In genomic region chr1:50419192-50419906, GRCh38 we compare ENCODE assay signal across 9 cellular contexts. TPM values are rescaled to one million over a fixed set of nuclear protein-coding genes. Genes with fewer than 3 reads are reported as not detected.
DNase-seq lines count a peak whose midpoint lies in the region; ATAC-seq and TF ChIP-seq lines count a peak whose summit lies in the region.
"Had no signal": no experiment of that assay in that cellular context is flagged by ENCODE, and none has a peak within 500 bp of the region (broad histone marks: within the 10 kb centered on the region; RNA-seq: fewer than 3 reads in every experiment).

No MANE protein-coding gene starts in this region.

- intact Hi-C loops in activated CD4-positive, alpha-beta memory T cell treated with anti-CD3 and anti-CD28 coated beads for 36 hours (cut with micrococcal nuclease), result no loop called here

- no peak overlapping the region for H3K4me3 Mint-ChIP-seq in activated CD8-positive, alpha-beta memory T cell treated with anti-CD3 and anti-CD28 coated beads, Interleukin-2, amount 10 ng/mL, durations not matched to agents 7 days and 5 days
- H3K4me3 Mint-ChIP-seq in activated CD4-positive, alpha-beta memory T cell treated with anti-CD3 and anti-CD28 coated beads for 36 hours, result no peak overlapping the region
- H3K4me3 Mint-ChIP-seq in stimulated activated naive B cell treated with anti-CD40 and anti-IgM and Interleukin-4, amounts not matched to agents 10 μg/mL and 1 μg/mL and 100 μg/mL, for 72 hours, result peak overlapping the region; percentile 72 to 74

- no peak for ATAC-seq in activated CD8-positive, alpha-beta memory T cell treated with anti-CD3 and anti-CD28 coated beads, Interleukin-2, amount 10 ng/mL, durations not matched to agents 7 days and 5 days
- no peak for ATAC-seq in stimulated activated naive B cell treated with anti-CD40 and anti-IgM and Interleukin-4, amounts not matched to agents 10 μg/mL and 1 μg/mL and 100 μg/mL, for 72 hours (replicated peaks)

- DNase-seq in activated CD8-positive, alpha-beta memory T cell treated with anti-CD3 and anti-CD28 coated beads, Interleukin-2, amount 10 ng/mL, durations not matched to agents 7 days and 5 days, result no peak
- DNase-seq in activated CD8-positive, alpha-beta memory T cell treated with anti-CD3 and anti-CD28 coated beads, Interleukin-2, amount 50 U/mL, for 4 hours, result no peak
- no peak for DNase-seq in activated CD4-positive, alpha-beta memory T cell treated with anti-CD3 and anti-CD28 coated beads for 36 hours
- DNase-seq in kidney epithelial cell (ENCODE audit: low read depth) (no peak), anterior cingulate cortex (lab: John Stamatoyannopoulos, UW) (no peak), DMS 273 (lab: John Stamatoyannopoulos, UW; ENCODE audit: unreplicated experiment) (no peak), NCI-H1048 (lab: John Stamatoyannopoulos, UW) (no peak)
- DNase-seq in stimulated activated naive B cell treated with anti-CD40 and anti-IgM and Interleukin-4, amounts not matched to agents 10 μg/mL and 1 μg/mL and 100 μg/mL, for 72 hours, result no peak
- DNase-seq: activated naive CD4-positive, alpha-beta T cell treated with anti-CD3 and anti-CD28 coated beads for 36 hours had no signal

- H3K36me3 Mint-ChIP-seq in activated CD8-positive, alpha-beta memory T cell treated with anti-CD3 and anti-CD28 coated beads, Interleukin-2, amount 10 ng/mL, durations not matched to agents 7 days and 5 days, result peaks cover 8% of the 10 kb centered on the region
- peaks cover 2% of the 10 kb centered on the region for H3K36me3 Mint-ChIP-seq in activated CD4-positive, alpha-beta memory T cell treated with anti-CD3 and anti-CD28 coated beads for 36 hours
- H3K36me3 Mint-ChIP-seq in stimulated activated naive B cell treated with anti-CD40 and anti-IgM and Interleukin-4, amounts not matched to agents 10 μg/mL and 1 μg/mL and 100 μg/mL, for 72 hours, result peaks cover 10 to 25% of the 10 kb centered on the region in 2 donors

- TF ChIP-seq CTCF in kidney epithelial cell (IDR thresholded peaks at IDR 0.05; ENCODE audit: insufficient read depth, low read length, poor library complexity, severe bottlenecking), result peak; percentile 19

- no peak overlapping the region for H3K4me3 ChIP-seq in kidney epithelial cell (ENCODE audit: low read depth, low read length)

- POLR2A ChIA-PET in activated CD4-positive, alpha-beta memory T cell treated with anti-CD3 and anti-CD28 coated beads for 36 hours (lab: Charles Lee), result no interaction called here

- no peaks in the 10 kb centered on the region for H3K36me3 ChIP-seq in kidney epithelial cell (ENCODE audit: control insufficient read depth, insufficient read depth, low read length)

- CTCF ChIA-PET in activated CD8-positive, alpha-beta memory T cell treated with anti-CD3 and anti-CD28 coated beads, Interleukin-2, amount 10 ng/mL, durations not matched to agents 7 days and 5 days (lab: Charles Lee), result interaction anchor here (0.9 kb wide), 1 partner anchor 86 kb away, joined by 4 read pairs; no protein-coding TSS in a partner anchor
- CTCF ChIA-PET in activated CD4-positive, alpha-beta memory T cell treated with anti-CD3 and anti-CD28 coated beads for 36 hours (lab: Charles Lee), result no interaction called here

- peaks cover 84% of the 10 kb centered on the region for H3K27me3 Mint-ChIP-seq in activated CD8-positive, alpha-beta memory T cell treated with anti-CD3 and anti-CD28 coated beads, Interleukin-2, amount 10 ng/mL, durations not matched to agents 7 days and 5 days
- H3K27me3 Mint-ChIP-seq in activated CD4-positive, alpha-beta memory T cell treated with anti-CD3 and anti-CD28 coated beads for 36 hours, result peaks cover 78% of the 10 kb centered on the region
- peaks cover 81 to 90% of the 10 kb centered on the region in 2 donors for H3K27me3 Mint-ChIP-seq in stimulated activated naive B cell treated with anti-CD40 and anti-IgM and Interleukin-4, amounts not matched to agents 10 μg/mL and 1 μg/mL and 100 μg/mL, for 72 hours

- peaks cover 35% of the 10 kb centered on the region for H3K4me1 Mint-ChIP-seq in activated CD8-positive, alpha-beta memory T cell treated with anti-CD3 and anti-CD28 coated beads, Interleukin-2, amount 10 ng/mL, durations not matched to agents 7 days and 5 days
- peaks cover 49% of the 10 kb centered on the region for H3K4me1 Mint-ChIP-seq in activated CD4-positive, alpha-beta memory T cell treated with anti-CD3 and anti-CD28 coated beads for 36 hours (ENCODE audit: low read depth)
- peaks cover 39 to 74% of the 10 kb centered on the region in 2 donors for H3K4me1 Mint-ChIP-seq in stimulated activated naive B cell treated with anti-CD40 and anti-IgM and Interleukin-4, amounts not matched to agents 10 μg/mL and 1 μg/mL and 100 μg/mL, for 72 hours

- H3K9me3 Mint-ChIP-seq in activated CD8-positive, alpha-beta memory T cell treated with anti-CD3 and anti-CD28 coated beads, Interleukin-2, amount 10 ng/mL, durations not matched to agents 7 days and 5 days (ENCODE audit: low read depth), result no peaks in the 10 kb centered on the region
- H3K9me3 Mint-ChIP-seq in activated CD4-positive, alpha-beta memory T cell treated with anti-CD3 and anti-CD28 coated beads for 36 hours, result no peaks in the 10 kb centered on the region
- peaks cover 4 to 7% of the 10 kb centered on the region in 2 donors for H3K9me3 Mint-ChIP-seq in stimulated activated naive B cell treated with anti-CD40 and anti-IgM and Interleukin-4, amounts not matched to agents 10 μg/mL and 1 μg/mL and 100 μg/mL, for 72 hours
- H3K9me3 Mint-ChIP-seq: activated naive CD4-positive, alpha-beta T cell treated with anti-CD3 and anti-CD28 coated beads for 36 hours had no signal

- H3K27ac Mint-ChIP-seq in activated CD8-positive, alpha-beta memory T cell treated with anti-CD3 and anti-CD28 coated beads, Interleukin-2, amount 10 ng/mL, durations not matched to agents 7 days and 5 days, result peak overlapping the region; percentile 20
- peak overlapping the region; percentile 9 for H3K27ac Mint-ChIP-seq in activated CD4-positive, alpha-beta memory T cell treated with anti-CD3 and anti-CD28 coated beads for 36 hours
- peak overlapping the region; percentile 83 for H3K27ac Mint-ChIP-seq in stimulated activated naive B cell treated with anti-CD40 and anti-IgM and Interleukin-4, amounts not matched to agents 10 μg/mL and 1 μg/mL and 100 μg/mL, for 72 hours
- H3K27ac Mint-ChIP-seq: activated naive CD4-positive, alpha-beta T cell treated with anti-CD3 and anti-CD28 coated beads for 36 hours had no signal

- H3K27me3 ChIP-seq in kidney epithelial cell (ENCODE audit: control insufficient read depth, insufficient read depth, low read length), result peaks cover 96% of the 10 kb centered on the region

RNA-seq across cellular contexts. Expression of gene DMRTA2, which starts 3.9 kb away (rescaled TPM):
- total RNA-seq in activated CD8-positive, alpha-beta memory T cell treated with anti-CD3 and anti-CD28 coated beads, Interleukin-2, amount 10 ng/mL, durations not matched to agents 7 days and 5 days, result under 1 TPM in 1 of 2 experiments, not detected in 1; 0.12 TPM
- not detected for total RNA-seq in activated CD4-positive, alpha-beta memory T cell treated with anti-CD3 and anti-CD28 coated beads for 36 hours
- total RNA-seq in kidney epithelial cell, result not detected in 2 replicates

Comparison
In these comparisons a context has a peak if more than half of its experiments do, and no peak if none do; other contexts are left out.
1. H3K27ac Mint-ChIP-seq: peak in every context shown above with its lines; median percentile 83 in stimulated activated naive B cell treated with anti-CD40 and anti-IgM and Interleukin-4, amounts not matched to agents 10 μg/mL and 1 μg/mL and 100 μg/mL, for 72 hours; 20 in activated CD8-positive, alpha-beta memory T cell treated with anti-CD3 and anti-CD28 coated beads, Interleukin-2, amount 10 ng/mL, durations not matched to agents 7 days and 5 days; 9 in activated CD4-positive, alpha-beta memory T cell treated with anti-CD3 and anti-CD28 coated beads for 36 hours.
2. H3K4me3 Mint-ChIP-seq: peak in stimulated activated naive B cell treated with anti-CD40 and anti-IgM and Interleukin-4, amounts not matched to agents 10 μg/mL and 1 μg/mL and 100 μg/mL, for 72 hours (2 of 2); none in activated CD8-positive, alpha-beta memory T cell treated with anti-CD3 and anti-CD28 coated beads, Interleukin-2, amount 10 ng/mL, durations not matched to agents 7 days and 5 days (single experiment) and activated CD4-positive, alpha-beta memory T cell treated with anti-CD3 and anti-CD28 coated beads for 36 hours (single experiment).